Comparison of ENCODE assay signal across 22 cellular contexts in the genomic region with DNA sequence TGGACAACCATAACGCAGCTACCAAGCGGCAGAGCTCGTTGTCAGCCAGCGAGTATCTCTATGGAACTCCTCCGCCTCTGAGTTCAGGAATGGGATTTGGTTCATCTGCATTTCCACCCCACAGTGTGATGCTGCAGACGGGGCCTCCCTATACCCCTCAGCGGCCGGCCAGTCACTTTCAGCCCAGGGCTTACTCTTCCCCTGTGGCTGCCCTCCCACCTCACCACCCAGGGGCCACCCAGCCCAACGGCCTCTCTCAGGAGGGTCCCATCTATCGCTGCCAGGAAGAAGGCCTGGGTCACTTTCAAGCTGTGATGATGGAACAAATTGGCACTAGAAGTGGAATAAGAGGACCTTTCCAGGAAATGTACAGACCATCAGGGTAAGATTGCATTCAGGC. TPM values are rescaled to one million over a fixed set of nuclear protein-coding genes. Genes with fewer than 3 reads are reported as not detected.
"Had no signal": no experiment of that assay in that cellular context is flagged by ENCODE, and none has a peak within 500 bp of the region (broad histone marks: within the 10 kb centered on the region; RNA-seq: fewer than 3 reads in every experiment).

No MANE protein-coding gene starts in this region.

- H3K4me2 ChIP-seq: KMS-11 had no signal

- H3K4me1 ChIP-seq: SJSA1 had no signal

- H3K27ac ChIP-seq: KMS-11, SJSA1, SK-N-MC had no signal

- FAIRE-seq: K562, RCC 7860 had no signal

- H3K27me3 Mint-ChIP-seq: IgD-negative memory B cell had no signal

- H3K4me3 ChIP-seq: K562, SJSA1, SK-N-MC had no signal

- H3K36me3 ChIP-seq: SJSA1 had no signal

- DNase-seq: Kasumi-1, MM.1S, NCI-H1092 treated with DMSO at 0.1 percent for 48 hours, NCI-H1436, NCI-H187, NCI-H2029, NCI-H2081 treated with DMSO at 0.1 percent for 48 hours, NCI-H226, NCI-H446, NCI-H510A, NCI-H524 treated with DMSO at 0.1 percent for 48 hours, NCI-H69, NCI-H774, Right ventricle myocardium superior, RPMI8226, SIG-M5 had no signal

- H3K9me3 ChIP-seq: SJSA1 had no signal

- H3K4me3 Mint-ChIP-seq: IgD-negative memory B cell had no signal

- H3K36me3 Mint-ChIP-seq: IgD-negative memory B cell had no signal

- H3K4me1 Mint-ChIP-seq: IgD-negative memory B cell had no signal

- H3K9ac ChIP-seq: KMS-11 had no signal

- H3K9me3 Mint-ChIP-seq: IgD-negative memory B cell had no signal

RNA-seq across cellular contexts. Expression of a gene that starts 14.1 kb away (rescaled TPM):
- total RNA-seq: K562, SJSA1 had no signal
- polyA plus RNA-seq: IgD-negative memory B cell had no signal
